In the genomic region with DNA sequence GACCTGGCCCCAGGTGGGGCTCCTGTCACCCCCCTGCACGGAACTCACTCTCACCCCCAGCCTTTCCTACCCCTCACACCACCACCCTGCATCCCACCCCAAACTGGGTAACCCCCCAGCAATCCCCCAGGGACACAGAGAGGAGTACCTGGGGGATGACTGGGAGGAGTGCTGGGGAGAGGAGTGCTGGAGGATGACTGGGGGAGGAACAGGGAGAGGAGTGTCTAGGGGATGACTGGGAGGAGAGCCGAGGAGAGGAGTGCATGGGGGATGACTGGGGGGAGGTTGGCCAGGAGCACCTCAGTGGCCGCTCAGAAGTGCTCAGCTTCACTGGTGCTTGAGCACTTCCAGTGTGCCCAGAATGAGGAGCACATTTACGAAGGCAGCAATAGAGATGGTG, we compare ENCODE assay signal across 1 cellular context.
TF ChIP-seq lines count a peak whose summit lies in the region.

No MANE protein-coding gene starts in this region.

TF ChIP-seq in GM12878, 131 proteins besides CTCF, POLR2A, EP300 and RAD21 (continued from another document):
- no peak for TF ChIP-seq MEF2B (IDR thresholded peaks at IDR 0.05; ENCODE audit: partially characterized antibody, poor library complexity, severe bottlenecking)
TF ChIP-seq in GM12878: peak in this region for 1.
